9 cellular contexts compared by ENCODE assay signal in the genomic region with DNA sequence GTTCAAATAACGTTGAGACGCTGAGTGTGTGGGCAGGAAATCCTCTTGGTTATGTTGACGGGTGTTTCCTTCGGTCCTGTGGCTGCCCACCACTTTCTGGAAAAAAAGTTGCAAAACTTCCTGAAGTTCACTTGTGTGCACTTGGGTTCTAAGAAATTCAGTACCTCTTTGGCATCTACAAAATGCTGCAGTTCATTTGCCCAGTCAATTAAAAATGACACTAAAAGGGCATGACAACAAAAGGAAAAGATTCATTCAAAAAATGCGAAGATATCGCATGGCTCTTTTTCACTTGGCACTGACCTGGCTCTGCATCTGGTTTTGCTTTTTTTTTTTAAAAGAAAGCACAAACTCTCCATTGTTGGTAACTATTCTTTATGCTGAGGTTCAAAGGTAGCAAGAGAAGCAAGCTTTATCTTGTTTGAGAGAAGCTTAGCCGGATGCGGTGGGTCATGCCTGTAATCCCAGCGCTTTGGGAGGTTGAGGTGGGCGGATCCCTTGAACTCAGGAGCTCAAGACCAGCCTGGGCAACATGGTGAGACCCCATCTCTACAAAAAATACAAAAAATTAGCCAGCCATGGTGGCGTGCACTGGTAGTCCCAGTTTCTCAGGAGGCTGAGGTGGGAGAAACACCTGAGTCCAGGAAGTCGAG. TPM values are rescaled to one million over a fixed set of nuclear protein-coding genes. Genes with fewer than 3 reads are reported as not detected.
DNase-seq lines count a peak whose midpoint lies in the region; ATAC-seq and TF ChIP-seq lines count a peak whose summit lies in the region.
"Had no signal": no experiment of that assay in that cellular context is flagged by ENCODE, and none has a peak within 500 bp of the region (broad histone marks: within the 10 kb centered on the region; RNA-seq: fewer than 3 reads in every experiment).

No MANE protein-coding gene starts in this region.

- H3K27me3 Mint-ChIP-seq in CD8-positive, alpha-beta memory T cell = no peaks in the 10 kb centered on the region
- H3K27me3 Mint-ChIP-seq in natural killer cell (ENCODE audit: low read depth in 2 of 2) = no peaks in the 10 kb centered on the region

- CTCF ChIA-PET in CD8-positive, alpha-beta memory T cell (lab: Charles Lee) = interaction anchor here (1.0 to 3.0 kb wide), 7 partner anchors 8 to 210 kb away, joined by 3 to 11 read pairs (median 5); a partner anchor contains a TSS

- DNase-seq in CD8-positive, alpha-beta memory T cell = peak; percentile 16 to 68 (median 62)
- peak; percentile 88 for DNase-seq in NOMO-1 treated with DMSO at 0.1 percent for 48 hours (lab: John Stamatoyannopoulos, UW; ENCODE audit: unreplicated experiment)
- DNase-seq in adrenal gland = peak in 2 of 7 donors; percentile 36 to 60
- peak; percentile 36 for DNase-seq in natural killer cell
- no peak for DNase-seq in GM19240 (ENCODE audit: insufficient read length, low spot score)
- DNase-seq in AG08396 (ENCODE audit: low spot score) = no peak
- DNase-seq in stimulated activated CD4-positive, alpha-beta T cell treated with anti-CD3 and anti-CD28 coated beads, Interleukin-4, amount 100 ng/mL, for 1 hour = no peak
- DNase-seq: NCI-H2029 treated with DMSO at 0.1 percent for 48 hours had no signal

- intact Hi-C loops in adrenal gland (cut with DNase I) (no loop called here), natural killer cell (cut with micrococcal nuclease) (loop anchor here (1.0 to 5.0 kb wide), 5 partner anchors 12 to 139 kb away; a partner anchor contains a TSS)

- TF ChIP-seq POLR2A in adrenal gland (IDR thresholded peaks at IDR 0.05) = no peak

- peak overlapping the region; percentile 13 for H3K4me3 ChIP-seq in CD8-positive, alpha-beta memory T cell (ENCODE audit: low read length)
- no peak overlapping the region for H3K4me3 ChIP-seq in adrenal gland

- no peak for TF ChIP-seq CTCF in adrenal gland (IDR thresholded peaks at IDR 0.05)
- no peak for TF ChIP-seq CTCF in natural killer cell (IDR thresholded peaks at IDR 0.05)

- peaks cover 6 to 25% (median 14%) of the 10 kb centered on the region in 3 donors for H3K36me3 Mint-ChIP-seq in CD8-positive, alpha-beta memory T cell
- peaks cover 8% of the 10 kb centered on the region for H3K36me3 Mint-ChIP-seq in natural killer cell

- H3K27ac ChIP-seq in CD8-positive, alpha-beta memory T cell (ENCODE audit: low read depth, low read length) = peak overlapping the region; percentile 3
- peak overlapping the region in 4 of 5 donors; percentile 24 to 68 (median 48) for H3K27ac ChIP-seq in adrenal gland

- no peaks in the 10 kb centered on the region for H3K27me3 ChIP-seq in CD8-positive, alpha-beta memory T cell (ENCODE audit: insufficient read depth, low read length, poor library complexity, severe bottlenecking)
- H3K27me3 ChIP-seq in adrenal gland = no peaks in the 10 kb centered on the region

- H3K4me1 ChIP-seq in CD8-positive, alpha-beta memory T cell (ENCODE audit: insufficient read depth, low read length) = peaks cover 74% of the 10 kb centered on the region
- peaks cover 26 to 33% of the 10 kb centered on the region in 2 donors for H3K4me1 ChIP-seq in adrenal gland (replicated peaks in 1 of 2)

- no peaks in the 10 kb centered on the region for H3K9me3 ChIP-seq in CD8-positive, alpha-beta memory T cell (ENCODE audit: low read length)
- H3K9me3 ChIP-seq in adrenal gland (replicated peaks in 1 of 3) = no peaks in the 10 kb centered on the region

- peak; percentile 17 to 46 (median 27) for ATAC-seq in natural killer cell
- no peak for ATAC-seq in HG03565 (IDR thresholded peaks at IDR 0.05; ENCODE audit: unreplicated experiment)

- 68 to 73% (median 70%) methylated on average over 12 of the region's 12 CpGs for WGBS in adrenal gland, 4 donors

- POLR2A ChIA-PET in CD8-positive, alpha-beta memory T cell (lab: Charles Lee) = interaction anchor here (0.6 to 2.3 kb wide), 5 partner anchors 8 to 936 kb away, joined by 4 to 41 read pairs (median 6); a partner anchor contains a TSS

- H3K9me3 Mint-ChIP-seq in CD8-positive, alpha-beta memory T cell = no peaks in the 10 kb centered on the region
- H3K9me3 Mint-ChIP-seq in natural killer cell = no peaks in the 10 kb centered on the region

- H3K4me3 Mint-ChIP-seq in CD8-positive, alpha-beta memory T cell = peak overlapping the region; percentile 74 to 89 (median 88)
- peak overlapping the region; percentile 90 for H3K4me3 Mint-ChIP-seq in natural killer cell

- no peaks in the 10 kb centered on the region for H3K36me3 ChIP-seq in CD8-positive, alpha-beta memory T cell (ENCODE audit: insufficient read depth, low read length)
- no peaks in the 10 kb centered on the region for H3K36me3 ChIP-seq in adrenal gland (replicated peaks in 1 of 2)

- H3K27ac Mint-ChIP-seq in CD8-positive, alpha-beta memory T cell = peak overlapping the region; percentile 73 to 97 (median 92)
- H3K27ac Mint-ChIP-seq in natural killer cell = peak overlapping the region; percentile 91 to 93

- H3K4me1 Mint-ChIP-seq in CD8-positive, alpha-beta memory T cell = peaks cover 68 to 86% (median 81%) of the 10 kb centered on the region in 3 donors
- peaks cover 69 to 72% of the 10 kb centered on the region in 2 donors for H3K4me1 Mint-ChIP-seq in natural killer cell

RNA-seq across cellular contexts. Expression of a gene that starts 10.6 kb away (rescaled TPM):
- 10 to 100 TPM; 67.3 to 71.4 TPM for total RNA-seq in CD8-positive, alpha-beta memory T cell
- polyA plus RNA-seq in CD8-positive, alpha-beta memory T cell = 395 TPM
- 100 to 1,000 TPM in 7 of 8 donors, 10 to 100 TPM in 1; 70.7 to 393 (median 168) TPM for total RNA-seq in adrenal gland
- 100 to 1,000 TPM in 1 of 3 donors, 10 to 100 TPM in 2; 31.2 to 250 (median 42.2) TPM for polyA plus RNA-seq in adrenal gland
- total RNA-seq in natural killer cell = 100 to 1,000 TPM; 221 to 240 (median 224) TPM

RNA-seq across cellular contexts. Expression of a gene that starts 38.5 kb away (rescaled TPM):
- total RNA-seq in CD8-positive, alpha-beta memory T cell = 10 to 100 TPM; 20.9 to 24.6 TPM
- polyA plus RNA-seq in CD8-positive, alpha-beta memory T cell = 11.2 TPM
- total RNA-seq in adrenal gland (10 to 100 TPM; 16.3 to 31.0 (median 23.1) TPM), natural killer cell (10 to 100 TPM; 26.3 to 26.9 (median 26.6) TPM)
- polyA plus RNA-seq in adrenal gland = 10 to 100 TPM in 2 of 3 donors, 1 to 10 TPM in 1; 9.0 to 38.0 (median 13.1) TPM

Comparison
In these comparisons a context has a peak if more than half of its experiments do, and no peak if none do; other contexts are left out.
1. DNase-seq: peak in CD8-positive, alpha-beta memory T cell (5 of 5), NOMO-1 treated with DMSO at 0.1 percent for 48 hours (single experiment) and natural killer cell (single experiment); none in GM19240 (single experiment), AG08396 (single experiment) and stimulated activated CD4-positive, alpha-beta T cell treated with anti-CD3 and anti-CD28 coated beads, Interleukin-4, amount 100 ng/mL, for 1 hour (single experiment).